ENCODE assay signal across 20 cellular contexts in the genomic region with DNA sequence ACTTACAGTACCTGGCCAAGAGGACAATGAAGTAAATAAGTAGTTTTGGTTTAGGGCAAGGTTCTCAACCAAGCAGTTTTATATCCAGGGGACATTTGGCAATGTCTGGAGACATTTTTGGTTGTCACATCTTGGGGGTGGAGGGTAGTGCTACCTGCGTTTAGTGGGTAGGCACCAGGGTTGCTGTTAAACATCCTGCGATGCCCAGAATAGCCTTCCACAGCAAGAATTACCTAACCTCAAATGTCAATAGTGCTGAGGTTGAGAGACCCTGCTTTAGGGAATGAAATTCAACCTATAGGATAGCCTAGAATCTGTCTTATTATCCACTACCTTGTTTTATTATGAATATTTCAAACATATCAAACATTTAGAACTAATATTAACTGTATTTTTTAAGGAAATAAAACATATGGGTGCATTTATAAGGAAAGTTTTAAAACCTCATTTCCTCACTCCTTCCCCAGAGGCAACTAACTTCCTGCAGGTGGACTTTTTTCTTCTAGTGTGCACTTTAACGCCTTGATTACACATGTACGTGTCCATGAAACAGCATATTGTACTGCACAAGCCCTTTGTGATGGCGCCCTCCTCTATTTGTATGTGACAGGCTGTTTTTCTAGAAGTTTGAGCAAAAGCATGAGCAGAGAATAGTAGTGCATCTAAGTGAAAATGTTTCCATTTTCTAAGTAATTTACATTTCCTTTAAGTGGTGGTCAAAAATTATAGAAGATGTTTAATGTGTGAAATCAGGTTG. TPM values are rescaled to one million over a fixed set of nuclear protein-coding genes. Genes with fewer than 3 reads are reported as not detected.
DNase-seq lines count a peak whose midpoint lies in the region; ATAC-seq, FAIRE-seq and TF ChIP-seq lines count a peak whose summit lies in the region.
"Had no signal": no experiment of that assay in that cellular context is flagged by ENCODE, and none has a peak within 500 bp of the region (broad histone marks: within the 10 kb centered on the region; RNA-seq: fewer than 3 reads in every experiment).

No MANE protein-coding gene starts in this region.

- H3K4me1 Mint-ChIP-seq in T-helper 17 cell, result peaks cover 41% of the 10 kb centered on the region

- no peak for TF ChIP-seq RAD21 in neural cell (conservative IDR thresholded peaks at IDR 0.05)

- TF ChIP-seq CTCF in neural cell (IDR thresholded peaks at IDR 0.05; ENCODE audit: poor library complexity, severe bottlenecking) (peak; percentile 20), foreskin keratinocyte (conservative IDR thresholded peaks at IDR 0.05) (no peak)

- no peak overlapping the region for H3K27ac Mint-ChIP-seq in T-helper 17 cell
- H3K27ac Mint-ChIP-seq: activated naive CD8-positive, alpha-beta T cell had no signal

- H3K4me3 ChIP-seq in BLaER1 (no peak overlapping the region), neural cell (ENCODE audit: low read length) (peak overlapping the region; percentile 70)
- H3K4me3 ChIP-seq: hepatocyte, lower lobe of right lung had no signal

- H3K9ac ChIP-seq in BLaER1 (no peak overlapping the region), neural cell (ENCODE audit: low read length) (peak overlapping the region; percentile 85)

- H2AFZ ChIP-seq in neural cell (ENCODE audit: low read depth, low read length), result peak overlapping the region; percentile 2
- H2AFZ ChIP-seq: hepatocyte had no signal

- peaks cover 41% of the 10 kb centered on the region for H3K79me2 ChIP-seq in neural cell (replicated peaks; ENCODE audit: insufficient read depth, low read length)

- H3K4me1 ChIP-seq in BLaER1 (peaks cover 38% of the 10 kb centered on the region), foreskin keratinocyte (peaks cover 14% of the 10 kb centered on the region)

- ATAC-seq in T-helper 17 cell (no peak), foreskin keratinocyte (no peak), GM18502 (IDR thresholded peaks at IDR 0.05; ENCODE audit: poor library complexity, unreplicated experiment) (no peak), HG02759 (IDR thresholded peaks at IDR 0.05; ENCODE audit: unreplicated experiment) (no peak)

- H3K4me3 Mint-ChIP-seq in T-helper 17 cell, result no peak overlapping the region
- H3K4me3 Mint-ChIP-seq: activated naive CD8-positive, alpha-beta T cell; CD4-positive, alpha-beta memory T cell had no signal

- H3K36me3 ChIP-seq in BLaER1 (peaks cover 21% of the 10 kb centered on the region), neural cell (ENCODE audit: insufficient read depth, low read length) (no peaks in the 10 kb centered on the region)
- H3K36me3 ChIP-seq: lower lobe of right lung had no signal

- H3K27ac ChIP-seq in BLaER1 (peak overlapping the region; percentile 1; the same call in 1 of the 2 replicates), angular gyrus (ENCODE audit: low read depth, low read length) (peak overlapping the region; percentile 74), neural cell (ENCODE audit: low read length) (peak overlapping the region; percentile 98), foreskin keratinocyte (no peak overlapping the region)
- H3K27ac ChIP-seq: lower lobe of right lung had no signal

- no peaks in the 10 kb centered on the region for H3K9me2 ChIP-seq in neural cell (ENCODE audit: insufficient read depth, low read length)

- no peak for TF ChIP-seq EP300 in neural cell (conservative IDR thresholded peaks at IDR 0.05; ENCODE audit: poor library complexity, severe bottlenecking)

- H4K20me1 ChIP-seq in BLaER1 (peaks cover 96% of the 10 kb centered on the region), neural cell (ENCODE audit: insufficient read depth) (no peaks in the 10 kb centered on the region)

- H3K4me2 ChIP-seq in BLaER1 (peak overlapping the region; percentile 61), neural cell (ENCODE audit: low read length) (peak overlapping the region; percentile 46)

- H3K9me3 ChIP-seq in BLaER1 (no peaks in the 10 kb centered on the region), neural cell (ENCODE audit: low read length) (no peaks in the 10 kb centered on the region), T-helper 17 cell (ENCODE audit: control insufficient read depth, low read length, poor library complexity, severe bottlenecking) (no peaks in the 10 kb centered on the region)
- H3K9me3 ChIP-seq: lower lobe of right lung had no signal

- no peaks in the 10 kb centered on the region for H3K27me3 ChIP-seq in BLaER1
- no peaks in the 10 kb centered on the region for H3K27me3 ChIP-seq in neural cell (ENCODE audit: insufficient read depth, low read depth, low read length)
- no peaks in the 10 kb centered on the region for H3K27me3 ChIP-seq in foreskin keratinocyte
- H3K27me3 ChIP-seq: hepatocyte had no signal

- no peak for DNase-seq in GM19239 (ENCODE audit: insufficient read length, low spot score)
- no peak for DNase-seq in T-helper 17 cell
- DNase-seq in foreskin keratinocyte, result no peak
- DNase-seq: activated CD4-positive, CD25-positive, alpha-beta regulatory T cell treated with anti-CD3 and anti-CD28 coated beads, Interleukin-2, amount 50 U/mL, for 72 hours; CD4-positive, alpha-beta memory T cell; DMS153; GF-D8; NCI-H2107; NCI-H510A treated with DMSO at 0.1 percent for 48 hours; RPMI8226; stimulated activated CD4-positive, alpha-beta T cell treated with anti-CD3 and anti-CD28 coated beads, Interleukin-4, amount 100 ng/mL, for 4 hours had no signal

- H3K36me3 Mint-ChIP-seq in T-helper 17 cell (ENCODE audit: low read depth), result peaks cover 5% of the 10 kb centered on the region

- no peaks in the 10 kb centered on the region for H3K27me3 Mint-ChIP-seq in T-helper 17 cell
- H3K27me3 Mint-ChIP-seq: activated naive CD8-positive, alpha-beta T cell; CD4-positive, alpha-beta memory T cell had no signal

- peak; percentile 80 for FAIRE-seq in GM19239 (lab: Jason Lieb, UNC)
- FAIRE-seq: islet of Langerhans had no signal

- H3F3A ChIP-seq in neural cell (ENCODE audit: insufficient read depth, low read length, poor library complexity, severe bottlenecking), result no peaks in the 10 kb centered on the region

TF ChIP-seq in neural cell, 6 proteins besides CTCF, POLR2A, EP300 and RAD21:
- no peak for TF ChIP-seq SMC3 (conservative IDR thresholded peaks at IDR 0.05; ENCODE audit: poor library complexity)
- no peak for TF ChIP-seq MXI1 (conservative IDR thresholded peaks at IDR 0.05; ENCODE audit: poor library complexity, severe bottlenecking)
- TF ChIP-seq, protein P1, sequence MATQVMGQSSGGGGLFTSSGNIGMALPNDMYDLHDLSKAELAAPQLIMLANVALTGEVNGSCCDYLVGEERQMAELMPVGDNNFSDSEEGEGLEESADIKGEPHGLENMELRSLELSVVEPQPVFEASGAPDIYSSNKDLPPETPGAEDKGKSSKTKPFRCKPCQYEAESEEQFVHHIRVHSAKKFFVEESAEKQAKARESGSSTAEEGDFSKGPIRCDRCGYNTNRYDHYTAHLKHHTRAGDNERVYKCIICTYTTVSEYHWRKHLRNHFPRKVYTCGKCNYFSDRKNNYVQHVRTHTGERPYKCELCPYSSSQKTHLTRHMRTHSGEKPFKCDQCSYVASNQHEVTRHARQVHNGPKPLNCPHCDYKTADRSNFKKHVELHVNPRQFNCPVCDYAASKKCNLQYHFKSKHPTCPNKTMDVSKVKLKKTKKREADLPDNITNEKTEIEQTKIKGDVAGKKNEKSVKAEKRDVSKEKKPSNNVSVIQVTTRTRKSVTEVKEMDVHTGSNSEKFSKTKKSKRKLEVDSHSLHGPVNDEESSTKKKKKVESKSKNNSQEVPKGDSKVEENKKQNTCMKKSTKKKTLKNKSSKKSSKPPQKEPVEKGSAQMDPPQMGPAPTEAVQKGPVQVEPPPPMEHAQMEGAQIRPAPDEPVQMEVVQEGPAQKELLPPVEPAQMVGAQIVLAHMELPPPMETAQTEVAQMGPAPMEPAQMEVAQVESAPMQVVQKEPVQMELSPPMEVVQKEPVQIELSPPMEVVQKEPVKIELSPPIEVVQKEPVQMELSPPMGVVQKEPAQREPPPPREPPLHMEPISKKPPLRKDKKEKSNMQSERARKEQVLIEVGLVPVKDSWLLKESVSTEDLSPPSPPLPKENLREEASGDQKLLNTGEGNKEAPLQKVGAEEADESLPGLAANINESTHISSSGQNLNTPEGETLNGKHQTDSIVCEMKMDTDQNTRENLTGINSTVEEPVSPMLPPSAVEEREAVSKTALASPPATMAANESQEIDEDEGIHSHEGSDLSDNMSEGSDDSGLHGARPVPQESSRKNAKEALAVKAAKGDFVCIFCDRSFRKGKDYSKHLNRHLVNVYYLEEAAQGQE (IDR thresholded peaks at IDR 0.05; ENCODE audit: borderline replicate concordance), result no peak
- no peak for TF ChIP-seq POLR2AphosphoS5 (IDR thresholded peaks at IDR 0.05)
- TF ChIP-seq TAF1 (IDR thresholded peaks at IDR 0.05; ENCODE audit: low read depth), result no peak
- no peak for TF ChIP-seq EZH2 (IDR thresholded peaks at IDR 0.05; ENCODE audit: borderline replicate concordance, insufficient read depth, low read length, poor library complexity, severe bottlenecking)
TF ChIP-seq in neural cell: peak in this region for 0.

RNA-seq across cellular contexts. Expression of gene TRAK1, which starts 57.1 kb away (rescaled TPM):
- polyA plus RNA-seq in neural cell (34.7 and 39.3 TPM in 2 replicates), foreskin keratinocyte (15.5 and 16.0 TPM in 2 replicates)
- polyA minus RNA-seq in neural cell, result 81.6 and 84.6 TPM in 2 replicates
- total RNA-seq in T-helper 17 cell (10 to 100 TPM; 22.6 to 23.8 TPM), foreskin keratinocyte (39.9 and 40.4 TPM in 2 replicates)
